ENCODE assay signal across 10 cellular contexts in genomic region chr5:119393746-119394145, GRCh38. TPM values are rescaled to one million over a fixed set of nuclear protein-coding genes. Genes with fewer than 3 reads are reported as not detected.
DNase-seq lines count a peak whose midpoint lies in the region; ATAC-seq, FAIRE-seq and TF ChIP-seq lines count a peak whose summit lies in the region.
"Had no signal": no experiment of that assay in that cellular context is flagged by ENCODE, and none has a peak within 500 bp of the region (broad histone marks: within the 10 kb centered on the region; RNA-seq: fewer than 3 reads in every experiment).

No MANE protein-coding gene starts in this region.

- peak overlapping the region; percentile 89 for H3K27ac Mint-ChIP-seq in chondrocyte (ENCODE audit: unreplicated experiment)

- no peaks in the 10 kb centered on the region for H3K9me3 Mint-ChIP-seq in chondrocyte (ENCODE audit: low read depth)

- CTCF ChIA-PET in RWPE1 (lab: Yijun Ruan, JAX), result interaction anchor here (0.7 to 2.4 kb wide), 2 partner anchors 18 to 339 kb away, joined by 7 to 8 read pairs; no protein-coding TSS in a partner anchor

- no peaks in the 10 kb centered on the region for H3K36me3 Mint-ChIP-seq in chondrocyte (ENCODE audit: low read depth)

- peak overlapping the region; percentile 13 for H3K4me3 Mint-ChIP-seq in chondrocyte (ENCODE audit: unreplicated experiment)

- no peak for TF ChIP-seq CTCF in RWPE1 (conservative IDR thresholded peaks at IDR 0.05; ENCODE audit: low read depth)
- no peak for TF ChIP-seq CTCF in chondrocyte (IDR thresholded peaks at IDR 0.05)
- no peak for TF ChIP-seq CTCF in omental fat pad (IDR thresholded peaks at IDR 0.05)

- peak; percentile 85 for FAIRE-seq in GM19239 (lab: Jason Lieb, UNC)

- peak; percentile 22 for ATAC-seq in omental fat pad (ENCODE audit: low FRiP score)

- POLR2A ChIA-PET in RWPE1 (lab: Yijun Ruan, JAX; ENCODE audit: low non-redundant PET), result interaction anchor here (0.7 kb wide), 1 partner anchor 12 kb away, joined by 6 read pairs; no protein-coding TSS in a partner anchor

- DNase-seq in GM19239 (ENCODE audit: insufficient read length, low spot score) (no peak), RWPE1 (ENCODE audit: low spot score) (peak; percentile 23), chondrocyte (ENCODE audit: low spot score) (no peak), omental fat pad (ENCODE audit: low spot score) (no peak), iPS-NIHi7 (ENCODE audit: extremely low spot score) (no peak), NCI-H345 (lab: John Stamatoyannopoulos, UW) (no peak), NCI-H1092 treated with DMSO at 0.1 percent for 48 hours (lab: John Stamatoyannopoulos, UW) (no peak), NCI-H2029 (lab: John Stamatoyannopoulos, UW) (no peak)
- DNase-seq: activated effector memory CD4-positive, alpha-beta T cell treated with anti-CD3 and anti-CD28 coated beads, Interleukin-2, amount 50 U/mL, for 16 hours; NCI-H146 had no signal

- peaks cover 71% of the 10 kb centered on the region for H3K4me1 Mint-ChIP-seq in chondrocyte (ENCODE audit: low read depth)

- H3K27ac ChIP-seq in RWPE1, result no peak overlapping the region

- H3K27me3 Mint-ChIP-seq in chondrocyte (ENCODE audit: low read depth), result no peaks in the 10 kb centered on the region

RNA-seq across cellular contexts. Expression of gene TNFAIP8, which starts 37.9 kb away (rescaled TPM):
- total RNA-seq in chondrocyte (15.0 to 22.3 TPM (median 19.5 TPM) in 3 replicates), omental fat pad (100 to 1,000 TPM in 1 of 4 donors, 10 to 100 TPM in 3; 24.4 to 106 (median 75.0) TPM)

RNA-seq across cellular contexts. Expression of gene HSD17B4, which starts 58.6 kb away (rescaled TPM):
- 92.8 to 118 TPM (median 98.4 TPM) in 3 replicates for total RNA-seq in chondrocyte
- total RNA-seq in omental fat pad, result 100 to 1,000 TPM; 159 to 225 (median 220) TPM
